ENCODE assay signal across 1 cellular context in genomic region chr3:56761887-56762605, GRCh38.
TF ChIP-seq lines count a peak whose summit lies in the region.

No MANE protein-coding gene starts in this region.

TF ChIP-seq in endothelial cell of umbilical vein, 7 proteins besides CTCF, POLR2A, EP300 and RAD21 (continued from another document):
- TF ChIP-seq JUN (IDR thresholded peaks at IDR 0.05; ENCODE audit: borderline replicate concordance, insufficient read depth, insufficient read length, low read depth) (no peak), MYC (IDR thresholded peaks at IDR 0.05; ENCODE audit: low read depth, low read length) (no peak), FOS (IDR thresholded peaks at IDR 0.05; ENCODE audit: borderline replicate concordance, insufficient read depth, low read length) (no peak)
- TF ChIP-seq, protein P1, sequence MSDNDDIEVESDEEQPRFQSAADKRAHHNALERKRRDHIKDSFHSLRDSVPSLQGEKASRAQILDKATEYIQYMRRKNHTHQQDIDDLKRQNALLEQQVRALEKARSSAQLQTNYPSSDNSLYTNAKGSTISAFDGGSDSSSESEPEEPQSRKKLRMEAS (IDR thresholded peaks at IDR 0.05; ENCODE audit: insufficient read depth, insufficient read length): no peak
TF ChIP-seq in endothelial cell of umbilical vein: peak in this region for 0.
